Comparison of ENCODE assay signal across 8 cellular contexts in genomic region chr14:64706119-64706465, GRCh38. TPM values are rescaled to one million over a fixed set of nuclear protein-coding genes. Genes with fewer than 3 reads are reported as not detected.
DNase-seq lines count a peak whose midpoint lies in the region; ATAC-seq and TF ChIP-seq lines count a peak whose summit lies in the region.

No MANE protein-coding gene starts in this region.

- DNase-seq in ELF-1 (ENCODE audit: low read depth, low spot score) (peak; percentile 63), SK-N-MC (ENCODE audit: low read depth, low spot score) (no peak), psoas muscle (no peak), NCI-H146 treated with DMSO at 0.1 percent for 48 hours (lab: John Stamatoyannopoulos, UW; ENCODE audit: unreplicated experiment) (no peak), GDM1 (lab: John Stamatoyannopoulos, UW) (no peak), amygdala (lab: John Stamatoyannopoulos, UW) (no peak), NCI-H524 (lab: John Stamatoyannopoulos, UW) (no peak)

- H3K4me1 ChIP-seq in gastroesophageal sphincter (peaks cover 0 to 79% (median 34%) of the 10 kb centered on the region in 3 donors), psoas muscle (no peaks in the 10 kb centered on the region)

- WGBS in gastroesophageal sphincter (ENCODE audit: low coverage in 1 of 2), 2 donors: 25 to 54% methylated on average over 2 to 3 of the region's 3 CpGs
- WGBS in psoas muscle, 3 donors: 77 to 81% (median 79%) methylated on average over 3 of the region's 3 CpGs

- no peak for TF ChIP-seq EP300 in gastroesophageal sphincter (IDR thresholded peaks at IDR 0.05)

- H3K4me3 ChIP-seq in SK-N-MC (peak overlapping the region; percentile 94), gastroesophageal sphincter (peak overlapping the region; percentile 72 to 81), psoas muscle (peak overlapping the region; percentile 89)

- TF ChIP-seq POLR2A in gastroesophageal sphincter (IDR thresholded peaks at IDR 0.05): no peak

- no peak overlapping the region for H3K9ac ChIP-seq in SK-N-MC (ENCODE audit: insufficient read length)

- H3K27ac ChIP-seq in SK-N-MC: no peak overlapping the region
- H3K27ac ChIP-seq in gastroesophageal sphincter: peak overlapping the region; percentile 74 to 94 (median 89)
- H3K27ac ChIP-seq in psoas muscle: peak overlapping the region; percentile 74

- H3K36me3 ChIP-seq in SK-N-MC (ENCODE audit: insufficient read depth, low read length): no peaks in the 10 kb centered on the region; the same call in 1 of the 2 replicates
- no peaks in the 10 kb centered on the region for H3K36me3 ChIP-seq in gastroesophageal sphincter
- no peaks in the 10 kb centered on the region for H3K36me3 ChIP-seq in psoas muscle (ENCODE audit: insufficient read depth in 1 of 2, low read depth in 1 of 2)

- H3K9me3 ChIP-seq in SK-N-MC (ENCODE audit: low read depth, low read length) (no peaks in the 10 kb centered on the region), gastroesophageal sphincter (no peaks in the 10 kb centered on the region), psoas muscle (no peaks in the 10 kb centered on the region)

- TF ChIP-seq CTCF in gastroesophageal sphincter (IDR thresholded peaks at IDR 0.05) (no peak), psoas muscle (IDR thresholded peaks at IDR 0.05) (no peak)

- ATAC-seq in gastroesophageal sphincter (no peak), psoas muscle (no peak)

- intact Hi-C loops in psoas muscle (cut with DNase I): no loop called here

- H3K27me3 ChIP-seq in gastroesophageal sphincter (no peaks in the 10 kb centered on the region), psoas muscle (ENCODE audit: insufficient read depth in 3 of 3, low read length in 2 of 3) (peaks cover 0 to 21% (median 0%) of the 10 kb centered on the region in 3 donors)

RNA-seq across cellular contexts. Expression of gene PLEKHG3, which starts 1.9 kb away (rescaled TPM):
- total RNA-seq in gastroesophageal sphincter (10 to 100 TPM; 44.2 to 79.4 (median 57.7) TPM), psoas muscle (1 to 10 TPM; 5.2 to 8.2 (median 6.5) TPM)
- 1 to 10 TPM; 1.9 to 3.1 (median 2.8) TPM for polyA plus RNA-seq in psoas muscle

Comparison
In these comparisons a context has a peak if more than half of its experiments do, and no peak if none do; other contexts are left out.
1. RNA of gene PLEKHG3, which starts 1.9 kb away (total RNA-seq): 44.2 to 79.4 TPM in gastroesophageal sphincter; 5.2 to 8.2 TPM in psoas muscle; every median in the first group is over 4 times any median in the second.
2. Peak in every context shown above with its lines, with median percentiles within 50 percentile points of each other: H3K4me3 ChIP-seq.